In the genomic region with DNA sequence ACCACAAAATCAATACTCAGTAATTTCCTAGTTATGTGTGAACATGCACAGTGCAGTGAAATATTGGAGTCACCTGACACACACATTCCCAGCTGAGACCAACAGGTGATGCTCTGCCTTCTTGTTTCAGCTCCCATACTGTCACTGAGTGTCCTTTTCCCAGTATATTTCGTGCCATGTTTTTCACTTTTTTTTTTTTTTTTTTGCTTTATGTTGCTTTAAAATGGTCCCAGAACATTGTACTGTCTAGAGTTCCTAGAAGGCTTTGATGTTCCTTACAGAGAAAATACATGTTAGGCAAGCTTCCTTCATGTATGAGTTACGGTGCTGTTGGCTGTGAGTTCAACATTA, we compare ENCODE assay signal across 20 cellular contexts.
"Had no signal": no experiment of that assay in that cellular context is flagged by ENCODE, and none has a peak within 500 bp of the region (broad histone marks: within the 10 kb centered on the region; RNA-seq: fewer than 3 reads in every experiment).

No MANE protein-coding gene starts in this region.

- H3K36me3 ChIP-seq: left ventricle myocardium inferior, lower lobe of right lung, ovary, right atrium auricular region, sigmoid colon, tibial nerve, upper lobe of right lung, vagina had no signal

- ATAC-seq: foreskin keratinocyte; left cardiac atrium; lower lobe of right lung; natural killer cell; stimulated activated naive B cell treated with anti-CD40 and anti-IgM and Interleukin-4, amounts not matched to agents 10 μg/mL and 1 μg/mL and 100 μg/mL, for 72 hours; stimulated activated naive CD8-positive, alpha-beta T cell treated with anti-CD3 and anti-CD28 coated beads, Interleukin-15, amount 100 ng/mL, for 72 hours; upper lobe of right lung had no signal

- H3K27me3 ChIP-seq: foreskin keratinocyte, ovary, right atrium auricular region, sigmoid colon, testis, tibial nerve, upper lobe of right lung, vagina had no signal

- FAIRE-seq: endothelial cell of umbilical vein, kidney had no signal

- DNase-seq: erythroblast; foreskin keratinocyte; kidney; left cardiac atrium; left ventricle myocardium inferior; lower lobe of right lung; natural killer cell; ovary; sigmoid colon; stimulated activated CD4-positive, alpha-beta T cell treated with anti-CD3 and anti-CD28 coated beads, Interleukin-2, amount 100 ng/mL, for 24 hours; stimulated activated CD4-positive, alpha-beta T cell treated with anti-CD3 and anti-CD28 coated beads, Interleukin-4, amount 100 ng/mL, for 4 hours; stimulated activated naive B cell treated with anti-CD40 and anti-IgM and Interleukin-4, amounts not matched to agents 10 μg/mL and 1 μg/mL and 100 μg/mL, for 72 hours; stimulated activated naive CD8-positive, alpha-beta T cell treated with anti-CD3 and anti-CD28 coated beads, Interleukin-15, amount 100 ng/mL, for 72 hours; testis; upper lobe of right lung had no signal

- H3K4me3 ChIP-seq: left ventricle myocardium inferior, lower lobe of right lung, ovary, right atrium auricular region, sigmoid colon, skin epidermis, testis, tibial nerve, upper lobe of right lung, vagina had no signal

- H3K9me3 ChIP-seq: left ventricle myocardium inferior, lower lobe of right lung, ovary, right atrium auricular region, sigmoid colon, testis, tibial nerve, upper lobe of right lung, vagina had no signal

- H3K27ac ChIP-seq: foreskin keratinocyte, left ventricle myocardium inferior, lower lobe of right lung, ovary, right atrium auricular region, sigmoid colon, skin epidermis, testis, tibial nerve, upper lobe of right lung, vagina had no signal

- H3K4me1 ChIP-seq: foreskin keratinocyte, left ventricle myocardium inferior, lower lobe of right lung, right atrium auricular region, sigmoid colon, testis, tibial nerve, upper lobe of right lung, vagina had no signal
